22 cellular contexts compared by ENCODE assay signal in genomic region chr11:10386361-10386760, GRCh38.
DNase-seq lines count a peak whose midpoint lies in the region; ATAC-seq and TF ChIP-seq lines count a peak whose summit lies in the region.
"Had no signal": no experiment of that assay in that cellular context is flagged by ENCODE, and none has a peak within 500 bp of the region (broad histone marks: within the 10 kb centered on the region; RNA-seq: fewer than 3 reads in every experiment).

No MANE protein-coding gene starts in this region.

- H3K9me3 ChIP-seq in gastroesophageal sphincter (no peaks in the 10 kb centered on the region), sigmoid colon (no peaks in the 10 kb centered on the region), upper lobe of left lung (no peaks in the 10 kb centered on the region)
- H3K9me3 ChIP-seq: BLaER1 had no signal

- ATAC-seq in gastroesophageal sphincter (no peak), upper lobe of left lung (ENCODE audit: low FRiP score in 2 of 2) (no peak)
- ATAC-seq: activated naive CD8-positive, alpha-beta T cell treated with anti-CD3 and anti-CD28 coated beads, Interleukin-2, amount 50 U/mL, for 24 hours; stimulated activated effector memory CD8-positive, alpha-beta T cell treated with anti-CD3 and anti-CD28 coated beads, Interleukin-12 subunit alpha, Interleukin-12 subunit beta, amount 100 ng/mL, for 72 hours; T-cell had no signal

- H3K4me1 ChIP-seq in gastroesophageal sphincter (peaks cover 0 to 47% (median 18%) of the 10 kb centered on the region in 3 donors), sigmoid colon (peaks cover 0 to 47% (median 46%) of the 10 kb centered on the region in 4 donors), upper lobe of left lung (peaks cover 0 to 18% (median 10%) of the 10 kb centered on the region in 4 donors)
- H3K4me1 ChIP-seq: BLaER1 had no signal

- H3K36me3 ChIP-seq in gastroesophageal sphincter (no peaks in the 10 kb centered on the region), sigmoid colon (no peaks in the 10 kb centered on the region), upper lobe of left lung (no peaks in the 10 kb centered on the region)
- H3K36me3 ChIP-seq: BLaER1, neural progenitor cell had no signal

- WGBS in gastroesophageal sphincter (ENCODE audit: low coverage in 1 of 2), 2 donors: 48 to 64% methylated on average over 3 to 5 of the region's 5 CpGs
- 44 to 73% methylated on average over 5 of the region's 5 CpGs for WGBS in sigmoid colon, 2 donors
- 56 to 63% methylated on average over 5 of the region's 5 CpGs for WGBS in upper lobe of left lung, 2 donors

- H3K4me3 ChIP-seq in gastroesophageal sphincter (no peak overlapping the region), sigmoid colon (no peak overlapping the region), upper lobe of left lung (no peak overlapping the region)
- H3K4me3 ChIP-seq: BLaER1, neural progenitor cell had no signal

- TF ChIP-seq EP300 in gastroesophageal sphincter (IDR thresholded peaks at IDR 0.05) (no peak), sigmoid colon (IDR thresholded peaks at IDR 0.05) (no peak), upper lobe of left lung (IDR thresholded peaks at IDR 0.05) (no peak)

- intact Hi-C loops in sigmoid colon (cut with DNase I): no loop called here

- DNase-seq in sigmoid colon (no peak), upper lobe of left lung (no peak), NCI-H748 treated with DMSO at 0.1 percent for 48 hours (lab: John Stamatoyannopoulos, UW) (no peak), SHP77 treated with DMSO at 0.1 percent for 48 hours (lab: John Stamatoyannopoulos, UW) (no peak), NCI-H226 (no peak)
- DNase-seq: activated CD4-positive, alpha-beta T cell treated with anti-CD3 and anti-CD28 coated beads, Interleukin-2, amount 10 ng/mL, durations not matched to agents 7 days and 5 days; activated naive CD4-positive, alpha-beta T cell; activated naive CD8-positive, alpha-beta T cell treated with anti-CD3 and anti-CD28 coated beads, Interleukin-2, amount 50 U/mL, for 24 hours; dermis blood vessel endothelial cell; DMS53; hippocampal formation; mesendoderm; NCI-H1092; NCI-H1694; RPMI8226; stimulated activated CD4-positive, alpha-beta T cell treated with anti-CD3 and anti-CD28 coated beads, Interleukin-15, amount 100 ng/mL, for 24 hours; T-cell had no signal

- TF ChIP-seq POLR2A in gastroesophageal sphincter (IDR thresholded peaks at IDR 0.05) (no peak), sigmoid colon (IDR thresholded peaks at IDR 0.05) (no peak), upper lobe of left lung (IDR thresholded peaks at IDR 0.05) (no peak)

- H3K27me3 ChIP-seq in gastroesophageal sphincter (no peaks in the 10 kb centered on the region), sigmoid colon (no peaks in the 10 kb centered on the region), upper lobe of left lung (no peaks in the 10 kb centered on the region)
- H3K27me3 ChIP-seq: BLaER1, neural progenitor cell had no signal

- H3K27ac ChIP-seq in VCaP (peak overlapping the region; percentile 82; the same call in 1 of the 2 replicates), gastroesophageal sphincter (peak overlapping the region; percentile 14 to 85 (median 73)), sigmoid colon (peak overlapping the region; percentile 66 to 79 (median 78)), upper lobe of left lung (peak overlapping the region in 3 of 4 donors; percentile 22 to 76 (median 76))
- H3K27ac ChIP-seq: BLaER1, neural progenitor cell had no signal

- TF ChIP-seq CTCF in VCaP (conservative IDR thresholded peaks at IDR 0.05) (no peak), gastroesophageal sphincter (IDR thresholded peaks at IDR 0.05) (no peak), sigmoid colon (IDR thresholded peaks at IDR 0.05) (no peak), upper lobe of left lung (IDR thresholded peaks at IDR 0.05) (no peak)
